19 cellular contexts compared by ENCODE assay signal in genomic region chr2:25293145-25293544, GRCh38. TPM values are rescaled to one million over a fixed set of nuclear protein-coding genes. Genes with fewer than 3 reads are reported as not detected.
DNase-seq lines count a peak whose midpoint lies in the region; ATAC-seq and TF ChIP-seq lines count a peak whose summit lies in the region.
"Had no signal": no experiment of that assay in that cellular context is flagged by ENCODE, and none has a peak within 500 bp of the region (broad histone marks: within the 10 kb centered on the region; RNA-seq: fewer than 3 reads in every experiment).

No MANE protein-coding gene starts in this region.

- no peak for DNase-seq in T-helper 1 cell
- no peak for DNase-seq in activated naive CD8-positive, alpha-beta T cell treated with anti-CD3 and anti-CD28 coated beads for 36 hours
- no peak for DNase-seq in mesothelial cell of epicardium (ENCODE audit: low spot score in 2 of 2, unreplicated experiment in 2 of 2)
- DNase-seq in foreskin keratinocyte: no peak
- no peak for DNase-seq in NCI-H1105 treated with DMSO at 0.1 percent for 48 hours (lab: John Stamatoyannopoulos, UW)
- no peak for DNase-seq in mucosa of descending colon
- DNase-seq: activated CD4-positive, CD25-positive, alpha-beta regulatory T cell; DMS53; islet precursor cell; mesenchymal stem cell; NCI-H2029; stimulated activated CD4-positive, alpha-beta T cell treated with anti-CD3 and anti-CD28 coated beads, Interleukin-12 subunit alpha, Interleukin-12 subunit beta, amount 100 ng/mL, for 4 hours had no signal

- peaks cover 99% of the 10 kb centered on the region for H3K4me1 ChIP-seq in BLaER1
- peaks cover 9% of the 10 kb centered on the region for H3K4me1 ChIP-seq in foreskin keratinocyte
- H3K4me1 ChIP-seq in mucosa of descending colon (ENCODE audit: low read depth): peaks cover 15% of the 10 kb centered on the region

- no peaks in the 10 kb centered on the region for H4K20me1 ChIP-seq in BLaER1

- peak overlapping the region; percentile 94 for H3K4me2 ChIP-seq in BLaER1
- H3K4me2 ChIP-seq: hepatocyte, KMS-11, neural progenitor cell had no signal

- H3K36me3 ChIP-seq in BLaER1: peaks cover 4% of the 10 kb centered on the region; the same call in 1 of the 2 replicates
- no peaks in the 10 kb centered on the region for H3K36me3 ChIP-seq in mucosa of descending colon (ENCODE audit: low read depth)
- H3K36me3 ChIP-seq: neural progenitor cell had no signal

- H3K4me3 ChIP-seq in BLaER1 (no peak overlapping the region), mucosa of descending colon (no peak overlapping the region)
- H3K4me3 ChIP-seq: hepatocyte, neural progenitor cell had no signal

- 0 out of 2 replicates have a peak overlapping the region, but pooled peaks have one; percentile 72 for H3K9ac ChIP-seq in BLaER1
- H3K9ac ChIP-seq: KMS-11, neural progenitor cell had no signal

- H3K27ac ChIP-seq in BLaER1: peak overlapping the region; percentile 84; the same call in 1 of the 2 replicates
- no peak overlapping the region for H3K27ac ChIP-seq in foreskin keratinocyte
- H3K27ac ChIP-seq: C4-2B, hepatocyte, KMS-11, neural progenitor cell had no signal

- intact Hi-C loops in mucosa of descending colon (cut with DNase I, micrococcal nuclease): no loop called here

- H3K27me3 Mint-ChIP-seq in T-helper 1 cell treated with Interleukin-12 subunit alpha and Interleukin-12 subunit beta and Interleukin-4 antibody, amounts not matched to agents 30 μg/mL and 1 μg/mL, for 36 hours (ENCODE audit: low read depth): no peaks in the 10 kb centered on the region
- no peaks in the 10 kb centered on the region for H3K27me3 Mint-ChIP-seq in activated naive CD8-positive, alpha-beta T cell treated with anti-CD3 and anti-CD28 coated beads for 36 hours
- H3K27me3 Mint-ChIP-seq in mesothelial cell of epicardium (ENCODE audit: low read depth): no peaks in the 10 kb centered on the region
- H3K27me3 Mint-ChIP-seq: type B pancreatic cell had no signal

- H3K4me1 Mint-ChIP-seq in T-helper 1 cell treated with Interleukin-12 subunit alpha and Interleukin-12 subunit beta and Interleukin-4 antibody, amounts not matched to agents 30 μg/mL and 1 μg/mL, for 36 hours (ENCODE audit: low read depth): peaks cover 38% of the 10 kb centered on the region
- peaks cover 55% of the 10 kb centered on the region for H3K4me1 Mint-ChIP-seq in activated naive CD8-positive, alpha-beta T cell treated with anti-CD3 and anti-CD28 coated beads for 36 hours
- peaks cover 10% of the 10 kb centered on the region for H3K4me1 Mint-ChIP-seq in mesothelial cell of epicardium

- TF ChIP-seq CTCF in mesothelial cell of epicardium (IDR thresholded peaks at IDR 0.05; ENCODE audit: unreplicated experiment): no peak
- TF ChIP-seq CTCF in foreskin keratinocyte (conservative IDR thresholded peaks at IDR 0.05): no peak
- no peak for TF ChIP-seq CTCF in mucosa of descending colon (IDR thresholded peaks at IDR 0.05)

- H3K27ac Mint-ChIP-seq in T-helper 1 cell treated with Interleukin-12 subunit alpha and Interleukin-12 subunit beta and Interleukin-4 antibody, amounts not matched to agents 30 μg/mL and 1 μg/mL, for 36 hours: peak overlapping the region; percentile 39
- peak overlapping the region; percentile 82 for H3K27ac Mint-ChIP-seq in activated naive CD8-positive, alpha-beta T cell treated with anti-CD3 and anti-CD28 coated beads for 36 hours
- H3K27ac Mint-ChIP-seq in mesothelial cell of epicardium: peak overlapping the region; percentile 39
- H3K27ac Mint-ChIP-seq: neural progenitor cell, type B pancreatic cell had no signal

- H3K9me3 ChIP-seq in BLaER1 (no peaks in the 10 kb centered on the region), mucosa of descending colon (no peaks in the 10 kb centered on the region)

- H3K9me3 Mint-ChIP-seq in T-helper 1 cell treated with Interleukin-12 subunit alpha and Interleukin-12 subunit beta and Interleukin-4 antibody, amounts not matched to agents 30 μg/mL and 1 μg/mL, for 36 hours: no peaks in the 10 kb centered on the region
- H3K9me3 Mint-ChIP-seq in activated naive CD8-positive, alpha-beta T cell treated with anti-CD3 and anti-CD28 coated beads for 36 hours: no peaks in the 10 kb centered on the region
- no peaks in the 10 kb centered on the region for H3K9me3 Mint-ChIP-seq in mesothelial cell of epicardium
- H3K9me3 Mint-ChIP-seq: neural progenitor cell, type B pancreatic cell had no signal

- ATAC-seq in foreskin keratinocyte: no peak
- no peak for ATAC-seq in mucosa of descending colon

- peaks cover 17% of the 10 kb centered on the region for H3K36me3 Mint-ChIP-seq in T-helper 1 cell treated with Interleukin-12 subunit alpha and Interleukin-12 subunit beta and Interleukin-4 antibody, amounts not matched to agents 30 μg/mL and 1 μg/mL, for 36 hours (ENCODE audit: low read depth)
- H3K36me3 Mint-ChIP-seq in activated naive CD8-positive, alpha-beta T cell treated with anti-CD3 and anti-CD28 coated beads for 36 hours: peaks cover 43% of the 10 kb centered on the region
- H3K36me3 Mint-ChIP-seq in mesothelial cell of epicardium: peaks cover 17% of the 10 kb centered on the region
- H3K36me3 Mint-ChIP-seq: neural progenitor cell had no signal

- H3K4me3 Mint-ChIP-seq in T-helper 1 cell treated with Interleukin-12 subunit alpha and Interleukin-12 subunit beta and Interleukin-4 antibody, amounts not matched to agents 30 μg/mL and 1 μg/mL, for 36 hours: no peak overlapping the region
- H3K4me3 Mint-ChIP-seq in activated naive CD8-positive, alpha-beta T cell treated with anti-CD3 and anti-CD28 coated beads for 36 hours: no peak overlapping the region
- no peak overlapping the region for H3K4me3 Mint-ChIP-seq in mesothelial cell of epicardium
- H3K4me3 Mint-ChIP-seq: neural progenitor cell, type B pancreatic cell had no signal

- H3K27me3 ChIP-seq in BLaER1 (no peaks in the 10 kb centered on the region), foreskin keratinocyte (no peaks in the 10 kb centered on the region)
- H3K27me3 ChIP-seq: hepatocyte, neural progenitor cell had no signal

RNA-seq across cellular contexts. Expression of gene DNMT3A, which starts 48.6 kb away (rescaled TPM):
- total RNA-seq in activated naive CD8-positive, alpha-beta T cell treated with anti-CD3 and anti-CD28 coated beads for 36 hours: 10 to 100 TPM; 90.7 to 92.2 TPM
- total RNA-seq in mesothelial cell of epicardium (210 to 219 TPM (median 215 TPM) in 3 replicates), foreskin keratinocyte (6.6 and 8.0 TPM in 2 replicates), mucosa of descending colon (10 to 100 TPM; 31.2 to 50.8 (median 33.0) TPM)
- 3.0 and 3.2 TPM in 2 replicates for polyA plus RNA-seq in foreskin keratinocyte
